ENCODE assay signal across 18 cellular contexts in the genomic region with DNA sequence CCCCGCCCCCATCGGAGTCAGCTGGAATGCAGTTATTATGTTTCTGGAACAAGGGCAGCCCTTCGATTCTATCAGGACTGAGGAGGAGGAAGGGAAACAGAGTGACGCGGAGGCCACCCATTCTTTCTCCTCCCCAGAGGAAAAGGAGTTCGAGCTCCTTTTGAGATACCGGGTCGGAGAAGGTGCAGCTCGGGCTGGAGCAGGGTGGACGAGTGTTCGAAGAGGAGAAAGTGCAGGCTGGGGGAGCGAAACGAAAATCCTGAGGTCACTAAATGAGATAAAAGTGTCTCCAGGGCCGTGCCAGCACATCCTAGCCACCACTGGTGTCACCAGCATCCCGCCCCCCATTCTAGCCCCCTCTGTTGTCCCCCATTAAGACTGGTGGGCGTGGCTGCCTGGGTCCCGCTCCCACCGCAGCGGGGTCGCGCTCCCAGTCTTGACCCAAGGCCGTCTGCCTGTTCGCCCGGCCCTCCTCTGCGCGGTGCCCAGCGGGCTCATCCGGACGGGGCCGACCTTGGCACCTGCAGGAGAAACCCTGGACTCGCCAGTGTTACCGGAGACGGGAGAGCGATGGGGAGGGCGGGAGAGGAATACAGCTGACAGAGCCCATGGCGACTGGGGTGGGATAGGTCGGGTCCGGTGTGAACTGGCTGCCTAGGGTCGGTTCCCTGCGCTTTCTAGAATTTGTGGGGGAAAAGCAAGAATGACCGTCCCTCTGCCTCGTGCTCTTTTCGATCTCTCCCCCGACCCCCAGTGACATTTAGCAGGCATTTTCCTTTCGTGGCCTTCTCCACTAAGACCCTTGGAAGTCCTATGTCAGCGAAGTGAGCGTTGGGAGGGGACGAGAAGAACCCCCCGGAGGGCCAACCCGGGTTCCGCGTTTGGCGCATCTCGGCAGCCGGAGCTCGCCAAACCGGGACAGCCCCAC. TPM values are rescaled to one million over a fixed set of nuclear protein-coding genes. Genes with fewer than 3 reads are reported as not detected.
DNase-seq lines count a peak whose midpoint lies in the region; ATAC-seq and TF ChIP-seq lines count a peak whose summit lies in the region.
"Had no signal": no experiment of that assay in that cellular context is flagged by ENCODE, and none has a peak within 500 bp of the region (broad histone marks: within the 10 kb centered on the region; RNA-seq: fewer than 3 reads in every experiment).

No MANE protein-coding gene starts in this region.

- peak overlapping the region; percentile 57 for H3K56ac ChIP-seq in mesendoderm (ENCODE audit: low read length)

- H2AK5ac ChIP-seq in mesendoderm (ENCODE audit: low read length), result no peak overlapping the region

- H3K4me2 ChIP-seq in mesendoderm (ENCODE audit: low read length), result peak overlapping the region; percentile 52

- H3K9me3 ChIP-seq in endocrine pancreas (ENCODE audit: control insufficient read depth, low read length), result no peaks in the 10 kb centered on the region
- H3K9me3 ChIP-seq in upper lobe of right lung, result no peaks in the 10 kb centered on the region
- H3K9me3 ChIP-seq: psoas muscle, spleen had no signal

- peak overlapping the region; percentile 90 for H3K18ac ChIP-seq in mesendoderm (ENCODE audit: low read length)

- H3K36me3 Mint-ChIP-seq in activated CD8-positive, alpha-beta memory T cell treated with anti-CD3 and anti-CD28 coated beads, Interleukin-2, amount 10 ng/mL, durations not matched to agents 7 days and 5 days, result peaks cover 2% of the 10 kb centered on the region
- H3K36me3 Mint-ChIP-seq: stimulated activated effector memory CD8-positive, alpha-beta T cell treated with anti-CD3 and anti-CD28 coated beads, Interleukin-12 subunit alpha, Interleukin-12 subunit beta, amount 100 ng/mL, for 72 hours had no signal

- H2BK120ac ChIP-seq in mesendoderm (ENCODE audit: low read depth, low read length), result no peak overlapping the region

- intact Hi-C loops in upper lobe of right lung (cut with DNase I), result no loop called here

- H3K36me3 ChIP-seq in endocrine pancreas (ENCODE audit: control insufficient read depth, insufficient read depth, low read length) (no peaks in the 10 kb centered on the region), mesendoderm (ENCODE audit: control insufficient read depth, insufficient read depth, low read length) (no peaks in the 10 kb centered on the region), upper lobe of right lung (no peaks in the 10 kb centered on the region)
- H3K36me3 ChIP-seq: spleen had no signal

- TF ChIP-seq CTCF in upper lobe of right lung (IDR thresholded peaks at IDR 0.05), result no peak

- no peaks in the 10 kb centered on the region for H3K9me3 Mint-ChIP-seq in activated CD8-positive, alpha-beta memory T cell treated with anti-CD3 and anti-CD28 coated beads, Interleukin-2, amount 10 ng/mL, durations not matched to agents 7 days and 5 days (ENCODE audit: low read depth)
- H3K9me3 Mint-ChIP-seq: stimulated activated effector memory CD8-positive, alpha-beta T cell treated with anti-CD3 and anti-CD28 coated beads, Interleukin-12 subunit alpha, Interleukin-12 subunit beta, amount 100 ng/mL, for 72 hours had no signal

- no peak overlapping the region for H3K4me3 Mint-ChIP-seq in activated CD8-positive, alpha-beta memory T cell treated with anti-CD3 and anti-CD28 coated beads, Interleukin-2, amount 10 ng/mL, durations not matched to agents 7 days and 5 days
- H3K4me3 Mint-ChIP-seq: activated CD4-positive, alpha-beta T cell treated with anti-CD3 and anti-CD28 coated beads for 36 hours; stimulated activated effector memory CD8-positive, alpha-beta T cell treated with anti-CD3 and anti-CD28 coated beads, Interleukin-12 subunit alpha, Interleukin-12 subunit beta, amount 100 ng/mL, for 72 hours had no signal

- DNase-seq in NCI-H2196 (lab: John Stamatoyannopoulos, UW; ENCODE audit: unreplicated experiment) (peak; percentile 23), NCI-H2196 treated with DMSO at 0.1 percent for 48 hours (lab: John Stamatoyannopoulos, UW; ENCODE audit: unreplicated experiment) (no peak), mesendoderm (peak; percentile 41), upper lobe of right lung (peak; percentile 80), ACHN (no peak)
- no peak for DNase-seq in activated CD8-positive, alpha-beta memory T cell treated with anti-CD3 and anti-CD28 coated beads, Interleukin-2, amount 10 ng/mL, durations not matched to agents 7 days and 5 days
- DNase-seq: activated CD4-positive, alpha-beta T cell treated with anti-CD3 and anti-CD28 coated beads for 36 hours; cerebellar nuclear complex; naive thymus-derived CD4-positive, alpha-beta T cell; NCI-H1694 treated with DMSO at 0.1 percent for 48 hours; OCI-M1; psoas muscle; spleen had no signal

- peak; percentile 79 for ATAC-seq in upper lobe of right lung
- no peak for ATAC-seq in HG03520 (IDR thresholded peaks at IDR 0.05; ENCODE audit: unreplicated experiment)
- ATAC-seq in activated CD8-positive, alpha-beta memory T cell treated with anti-CD3 and anti-CD28 coated beads, Interleukin-2, amount 10 ng/mL, durations not matched to agents 7 days and 5 days, result no peak
- ATAC-seq: activated CD4-positive, alpha-beta T cell treated with anti-CD3 and anti-CD28 coated beads for 36 hours; naive thymus-derived CD4-positive, alpha-beta T cell; psoas muscle; stimulated activated effector memory CD8-positive, alpha-beta T cell treated with anti-CD3 and anti-CD28 coated beads, Interleukin-12 subunit alpha, Interleukin-12 subunit beta, amount 100 ng/mL, for 72 hours had no signal

- no peak overlapping the region for H3K27ac Mint-ChIP-seq in activated CD8-positive, alpha-beta memory T cell treated with anti-CD3 and anti-CD28 coated beads, Interleukin-2, amount 10 ng/mL, durations not matched to agents 7 days and 5 days
- H3K27ac Mint-ChIP-seq: activated CD4-positive, alpha-beta T cell treated with anti-CD3 and anti-CD28 coated beads for 36 hours; naive thymus-derived CD4-positive, alpha-beta T cell; stimulated activated effector memory CD8-positive, alpha-beta T cell treated with anti-CD3 and anti-CD28 coated beads, Interleukin-12 subunit alpha, Interleukin-12 subunit beta, amount 100 ng/mL, for 72 hours had no signal

- H3K4me1 ChIP-seq in endocrine pancreas (ENCODE audit: control insufficient read depth, insufficient read depth, low read length) (peaks cover 21% of the 10 kb centered on the region), mesendoderm (ENCODE audit: control insufficient read depth, low read depth, low read length) (peaks cover 16% of the 10 kb centered on the region), upper lobe of right lung (no peaks in the 10 kb centered on the region)
- H3K4me1 ChIP-seq: psoas muscle had no signal

- H4K5ac ChIP-seq in mesendoderm (ENCODE audit: low read length), result no peak overlapping the region

- H4K8ac ChIP-seq in mesendoderm (ENCODE audit: low read depth, low read length), result no peak overlapping the region

- H3K79me2 ChIP-seq in mesendoderm (ENCODE audit: control insufficient read depth, insufficient read depth, low read length), result no peaks in the 10 kb centered on the region

- peak overlapping the region; percentile 85 for H3K9ac ChIP-seq in endocrine pancreas (ENCODE audit: control insufficient read depth, insufficient read depth, low read length)
- H3K9ac ChIP-seq in mesendoderm (ENCODE audit: low read length), result peak overlapping the region; percentile 22

- peaks cover 1% of the 10 kb centered on the region for H3K4me1 Mint-ChIP-seq in activated CD8-positive, alpha-beta memory T cell treated with anti-CD3 and anti-CD28 coated beads, Interleukin-2, amount 10 ng/mL, durations not matched to agents 7 days and 5 days
- H3K4me1 Mint-ChIP-seq: activated CD4-positive, alpha-beta T cell treated with anti-CD3 and anti-CD28 coated beads for 36 hours; naive thymus-derived CD4-positive, alpha-beta T cell; stimulated activated effector memory CD8-positive, alpha-beta T cell treated with anti-CD3 and anti-CD28 coated beads, Interleukin-12 subunit alpha, Interleukin-12 subunit beta, amount 100 ng/mL, for 72 hours had no signal

- no peak overlapping the region for H3K4me3 ChIP-seq in endocrine pancreas (ENCODE audit: control insufficient read depth, insufficient read depth, low read length)
- no peak overlapping the region for H3K4me3 ChIP-seq in mesendoderm (ENCODE audit: low read length)
- peak overlapping the region; percentile 36 for H3K4me3 ChIP-seq in upper lobe of right lung
- H3K4me3 ChIP-seq: psoas muscle had no signal

- no peak overlapping the region for H3K27ac ChIP-seq in mesendoderm (ENCODE audit: low read depth, low read length)
- peak overlapping the region; percentile 88 for H3K27ac ChIP-seq in upper lobe of right lung
- H3K27ac ChIP-seq: psoas muscle, spleen had no signal

- WGBS in mesendoderm (ENCODE audit: extremely low coverage, insufficient coverage, low lambda C conversion rate), result no CpG with 5 or more reads among the region's 57 CpGs

- no peak overlapping the region for H2BK15ac ChIP-seq in mesendoderm (replicated peaks; ENCODE audit: low read depth)

- H3K4ac ChIP-seq in mesendoderm (ENCODE audit: low read depth, low read length), result peak overlapping the region; percentile 65

- CTCF ChIA-PET in activated CD8-positive, alpha-beta memory T cell treated with anti-CD3 and anti-CD28 coated beads, Interleukin-2, amount 10 ng/mL, durations not matched to agents 7 days and 5 days (lab: Charles Lee), result no interaction called here

- in situ Hi-C loops in ACHN (cut with HindIII; ENCODE audit: low pct_ligation_motif_present, low pct_unique_long_range_greater_than_20kb, low sequenced_read_pairs), result no loop called here

- peaks cover 73% of the 10 kb centered on the region for H3K27me3 Mint-ChIP-seq in activated CD8-positive, alpha-beta memory T cell treated with anti-CD3 and anti-CD28 coated beads, Interleukin-2, amount 10 ng/mL, durations not matched to agents 7 days and 5 days

- H3K27me3 ChIP-seq in endocrine pancreas (ENCODE audit: control insufficient read depth, insufficient read depth, low read length) (no peaks in the 10 kb centered on the region), mesendoderm (ENCODE audit: insufficient read depth, low read length, poor library complexity) (peaks cover 69% of the 10 kb centered on the region), upper lobe of right lung (peaks cover 70% of the 10 kb centered on the region)

- H3K79me1 ChIP-seq in mesendoderm (ENCODE audit: low read length), result no peaks in the 10 kb centered on the region

- no peak overlapping the region for H2BK5ac ChIP-seq in mesendoderm (ENCODE audit: low read length)

- no peak overlapping the region for H3K23ac ChIP-seq in mesendoderm (ENCODE audit: low read length)

RNA-seq across cellular contexts. Expression of a gene that starts 16.2 kb away (rescaled TPM):
- 5.9 TPM for polyA plus RNA-seq in mesendoderm (2013, experiment 1 of 2)
- polyA plus RNA-seq in mesendoderm (2013, experiment 2 of 2), result 5.6 TPM
- 21.7 TPM for total RNA-seq in upper lobe of right lung
- total RNA-seq in activated CD8-positive, alpha-beta memory T cell treated with anti-CD3 and anti-CD28 coated beads, Interleukin-2, amount 10 ng/mL, durations not matched to agents 7 days and 5 days, result not detected
- total RNA-seq: activated CD4-positive, alpha-beta T cell treated with anti-CD3 and anti-CD28 coated beads for 36 hours; naive thymus-derived CD4-positive, alpha-beta T cell; psoas muscle; SK-MEL-5; spleen; urinary bladder had no signal
- polyA plus RNA-seq: naive thymus-derived CD4-positive, alpha-beta T cell; spleen; urinary bladder had no signal

Comparison
In these comparisons a context has a peak if more than half of its experiments do, and no peak if none do; other contexts are left out.
1. DNase-seq: peak in NCI-H2196 (single experiment), mesendoderm (single experiment) and upper lobe of right lung (single experiment); none in NCI-H2196 treated with DMSO at 0.1 percent for 48 hours (single experiment), activated CD8-positive, alpha-beta memory T cell treated with anti-CD3 and anti-CD28 coated beads, Interleukin-2, amount 10 ng/mL, durations not matched to agents 7 days and 5 days (single experiment) and ACHN (single experiment).
2. RNA of a gene that starts 16.2 kb away (total RNA-seq): 21.7 TPM in upper lobe of right lung (single experiment); not detected in activated CD8-positive, alpha-beta memory T cell treated with anti-CD3 and anti-CD28 coated beads, Interleukin-2, amount 10 ng/mL, durations not matched to agents 7 days and 5 days; every median in the first group is over 10 times any median in the second.